Comparison of ENCODE assay signal across 7 cellular contexts in the genomic region with DNA sequence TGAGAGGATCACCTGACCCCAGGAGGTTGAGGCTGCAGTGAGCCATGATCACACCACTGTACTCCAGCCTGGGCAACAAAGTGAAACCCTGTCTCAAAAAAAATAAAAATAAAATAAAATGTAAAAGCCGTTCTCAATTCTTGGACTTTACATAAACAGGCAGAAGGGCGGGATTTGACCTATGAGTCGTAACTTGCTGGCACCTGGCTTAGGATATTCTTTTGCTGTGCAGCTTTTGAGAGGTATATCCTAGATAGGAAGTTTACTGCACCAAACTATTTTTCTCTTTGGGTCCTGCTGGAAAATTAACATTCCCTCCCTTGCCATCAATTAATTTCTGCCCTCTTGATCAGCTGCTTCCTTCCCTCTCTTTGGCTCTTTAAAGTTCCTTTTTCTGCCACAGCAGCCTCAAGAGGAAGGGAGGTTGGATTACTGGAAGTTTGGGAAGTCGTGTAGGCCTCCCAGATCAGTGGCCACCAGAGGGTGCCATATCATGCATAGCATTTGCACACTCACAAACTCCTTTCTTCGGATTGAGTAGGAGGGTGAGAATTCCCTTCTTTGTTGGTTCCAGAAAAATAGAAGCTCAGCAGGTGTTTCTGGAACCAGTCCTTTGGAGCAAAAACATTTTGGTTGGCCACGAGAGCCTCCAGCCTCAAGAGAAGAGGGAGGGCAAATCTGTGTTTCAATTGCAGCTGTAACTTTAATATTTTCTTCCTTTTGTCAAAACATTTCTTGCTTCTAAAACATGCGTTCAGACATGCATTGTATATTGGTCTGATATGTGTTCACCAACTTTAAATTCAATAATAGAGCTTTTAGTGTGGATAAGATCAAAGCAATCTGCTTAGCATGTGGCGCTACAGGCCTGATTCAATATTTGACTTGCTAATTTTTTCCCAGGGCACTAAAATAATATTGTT.
DNase-seq lines count a peak whose midpoint lies in the region; ATAC-seq, FAIRE-seq and TF ChIP-seq lines count a peak whose summit lies in the region.

No MANE protein-coding gene starts in this region.

- no peak overlapping the region for H3K4me3 ChIP-seq in OCI-LY3 (ENCODE audit: low read length)

- peak; percentile 84 for ATAC-seq in sciatic nerve
- no peak for ATAC-seq in HG02642 (IDR thresholded peaks at IDR 0.05; ENCODE audit: poor library complexity, unreplicated experiment)

- peaks cover 19% of the 10 kb centered on the region for H3K36me3 ChIP-seq in OCI-LY3 (replicated peaks; ENCODE audit: low read depth, low read length)

- H3K4me1 ChIP-seq in OCI-LY3 (ENCODE audit: low read length): peaks cover 52% of the 10 kb centered on the region

- intact Hi-C loops in sciatic nerve (cut with DNase I): loop anchor here (2.0 kb wide), 1 partner anchor 75 kb away; no protein-coding TSS in a partner anchor

- no peaks in the 10 kb centered on the region for H3K79me2 ChIP-seq in OCI-LY3 (ENCODE audit: low read length)

- DNase-seq in DMS53 treated with DMSO at 0.1 percent for 48 hours (lab: John Stamatoyannopoulos, UW; ENCODE audit: unreplicated experiment) (peak; percentile 38), HTR-8/SVneo (ENCODE audit: insufficient read length, low spot score) (peak; percentile 83), astrocyte of the hippocampus (ENCODE audit: low read depth, low spot score) (peak; percentile 85), hypothalamus (lab: John Stamatoyannopoulos, UW) (peak in 34 of 51 donors; percentile 17 to 85 (median 49)), sciatic nerve (ENCODE audit: low spot score) (peak; percentile 86)

- peak; percentile 97 for TF ChIP-seq CTCF in OCI-LY3 (IDR thresholded peaks at IDR 0.05; ENCODE audit: low read depth, low read length)

- 0 out of 2 replicates have a peak, but pooled peaks cover 6% of the 10 kb centered on the region for H3K9me3 ChIP-seq in OCI-LY3 (ENCODE audit: insufficient read depth, low read length)

- H4K20me1 ChIP-seq in OCI-LY3 (ENCODE audit: insufficient read depth, low read length): no peaks in the 10 kb centered on the region

- H3K27me3 ChIP-seq in OCI-LY3 (ENCODE audit: low read depth, low read length): no peaks in the 10 kb centered on the region

- no peak overlapping the region for H2AFZ ChIP-seq in OCI-LY3 (ENCODE audit: low read depth, low read length)

- peak; percentile 58 for FAIRE-seq in HTR-8/SVneo (lab: Jason Lieb, UNC)

- H3K4me2 ChIP-seq in OCI-LY3 (ENCODE audit: low read length): peak overlapping the region; percentile 25

- H3K9ac ChIP-seq in OCI-LY3 (ENCODE audit: low read length): peak overlapping the region; percentile 44

- H3K27ac ChIP-seq in OCI-LY3 (ENCODE audit: low read length): peak overlapping the region; percentile 93
